13 cellular contexts compared by ENCODE assay signal in genomic region chrX:72201836-72202536, GRCh38. TPM values are rescaled to one million over a fixed set of nuclear protein-coding genes. Genes with fewer than 3 reads are reported as not detected.
DNase-seq lines count a peak whose midpoint lies in the region; ATAC-seq, FAIRE-seq and TF ChIP-seq lines count a peak whose summit lies in the region.
"Had no signal": no experiment of that assay in that cellular context is flagged by ENCODE, and none has a peak within 500 bp of the region (broad histone marks: within the 10 kb centered on the region; RNA-seq: fewer than 3 reads in every experiment).

No MANE protein-coding gene starts in this region.

- in situ Hi-C loops in KBM-7 (cut with MboI; ENCODE audit: low pct_unique_long_range_greater_than_20kb, low sequenced_read_pairs), result no loop called here

- no peaks in the 10 kb centered on the region for H3K27me3 Mint-ChIP-seq in endothelial cell (ENCODE audit: unreplicated experiment)
- H3K27me3 Mint-ChIP-seq: T-helper 17 cell had no signal

- no peak overlapping the region for H3K27ac ChIP-seq in Peyer's patch
- H3K27ac ChIP-seq: ascending aorta, sigmoid colon had no signal

- peak overlapping the region; percentile 98 for H3K27ac Mint-ChIP-seq in endothelial cell (ENCODE audit: unreplicated experiment)
- H3K27ac Mint-ChIP-seq: T-helper 17 cell had no signal

- H3K36me3 ChIP-seq in Peyer's patch, result peaks cover 0 to 13% (median 0%) of the 10 kb centered on the region in 3 donors

- FAIRE-seq in G401.6 (lab: Jason Lieb, UNC), result peak; percentile 61
- FAIRE-seq: GM18507 had no signal

- no peaks in the 10 kb centered on the region for H3K27me3 ChIP-seq in Peyer's patch
- H3K27me3 ChIP-seq: ascending aorta, sigmoid colon had no signal

- H3K9me3 ChIP-seq in Peyer's patch, result no peaks in the 10 kb centered on the region
- H3K9me3 ChIP-seq: ascending aorta, sigmoid colon had no signal

- no peaks in the 10 kb centered on the region for H3K9me3 Mint-ChIP-seq in endothelial cell (ENCODE audit: unreplicated experiment)

- H3K36me3 Mint-ChIP-seq in endothelial cell (ENCODE audit: low read depth, unreplicated experiment), result peaks cover 6% of the 10 kb centered on the region

- no peak overlapping the region for H3K4me3 Mint-ChIP-seq in endothelial cell (ENCODE audit: unreplicated experiment)
- H3K4me3 Mint-ChIP-seq: T-helper 17 cell had no signal

- no peak overlapping the region for H3K4me3 ChIP-seq in Peyer's patch
- H3K4me3 ChIP-seq: ascending aorta, sigmoid colon had no signal

- DNase-seq in RKO (ENCODE audit: low spot score), result peak; percentile 90
- DNase-seq in endothelial cell (ENCODE audit: low spot score), result no peak
- peak; percentile 45 for DNase-seq in non-pigmented ciliary epithelial cell (ENCODE audit: low read depth)
- no peak for DNase-seq in Peyer's patch
- no peak for DNase-seq in KBM-7
- no peak for DNase-seq in DMS53 (lab: John Stamatoyannopoulos, UW)
- DNase-seq: Calu3, sigmoid colon, T-helper 17 cell had no signal

- H3K4me1 Mint-ChIP-seq in endothelial cell (ENCODE audit: unreplicated experiment), result peaks cover 14% of the 10 kb centered on the region
- H3K4me1 Mint-ChIP-seq: T-helper 17 cell had no signal

- H3K4me1 ChIP-seq in Peyer's patch, result no peaks in the 10 kb centered on the region
- H3K4me1 ChIP-seq: ascending aorta, sigmoid colon had no signal

- no peak for ATAC-seq in HG02678 (IDR thresholded peaks at IDR 0.05; ENCODE audit: unreplicated experiment)
- ATAC-seq: T-helper 17 cell had no signal

- TF ChIP-seq POLR2A in Peyer's patch (IDR thresholded peaks at IDR 0.05), result no peak

- no peak for TF ChIP-seq CTCF in endothelial cell (IDR thresholded peaks at IDR 0.05; ENCODE audit: unreplicated experiment)
- no peak for TF ChIP-seq CTCF in Peyer's patch (IDR thresholded peaks at IDR 0.05)

RNA-seq across cellular contexts. Expression of gene PIN4, which starts 20.4 kb away (rescaled TPM):
- total RNA-seq in endothelial cell (ENCODE audit: unreplicated experiment) (9.3 TPM), Peyer's patch (10 to 100 TPM in 3 of 4 donors, 1 to 10 TPM in 1; 6.5 to 19.0 (median 11.3) TPM)

RNA-seq across cellular contexts. Expression of gene ERCC6L, which starts 36.8 kb away (rescaled TPM):
- total RNA-seq in endothelial cell (ENCODE audit: unreplicated experiment), result 1.7 TPM
- 1 to 10 TPM in 1 of 4 donors, under 1 TPM in 3; 0.18 to 5.8 (median 0.65) TPM for total RNA-seq in Peyer's patch
- total RNA-seq: ascending aorta had no signal

Comparison
In these comparisons a context has a peak if more than half of its experiments do, and no peak if none do; other contexts are left out.
1. DNase-seq: peak in RKO (single experiment) and non-pigmented ciliary epithelial cell (single experiment); none in endothelial cell (single experiment), Peyer's patch (0 of 3), KBM-7 (single experiment) and DMS53 (single experiment).